ENCODE assay signal across 1 cellular context in genomic region chr16:27549857-27550581, GRCh38.
TF ChIP-seq lines count a peak whose summit lies in the region.

Gene GTF3C1, minus strand, starts transcription at chr16:27549913. Its CDS starts 23 bp downstream, at chr16:27549890.
Gene KATNIP, plus strand, starts transcription at chr16:27550144. Its CDS starts 27 bp downstream, at chr16:27550171.

TF ChIP-seq in GM12878, 131 proteins besides CTCF, POLR2A, EP300 and RAD21 (continued from another document and continues in another):
- TF ChIP-seq, protein P1, sequence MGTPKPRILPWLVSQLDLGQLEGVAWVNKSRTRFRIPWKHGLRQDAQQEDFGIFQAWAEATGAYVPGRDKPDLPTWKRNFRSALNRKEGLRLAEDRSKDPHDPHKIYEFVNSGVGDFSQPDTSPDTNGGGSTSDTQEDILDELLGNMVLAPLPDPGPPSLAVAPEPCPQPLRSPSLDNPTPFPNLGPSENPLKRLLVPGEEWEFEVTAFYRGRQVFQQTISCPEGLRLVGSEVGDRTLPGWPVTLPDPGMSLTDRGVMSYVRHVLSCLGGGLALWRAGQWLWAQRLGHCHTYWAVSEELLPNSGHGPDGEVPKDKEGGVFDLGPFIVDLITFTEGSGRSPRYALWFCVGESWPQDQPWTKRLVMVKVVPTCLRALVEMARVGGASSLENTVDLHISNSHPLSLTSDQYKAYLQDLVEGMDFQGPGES (IDR thresholded peaks at IDR 0.05) = peak; percentile 62; the same call in 1 of the 2 replicates
- TF ChIP-seq PBX3 (IDR thresholded peaks at IDR 0.05; ENCODE audit: insufficient replicate concordance, low read depth, low read length) = no peak
- TF ChIP-seq BCLAF1 (IDR thresholded peaks at IDR 0.05) = no peak
- TF ChIP-seq SMARCA5 (IDR thresholded peaks at IDR 0.05) = no peak
- peak; percentile 66; the same call in 1 of the 2 replicates for TF ChIP-seq SIN3A (IDR thresholded peaks at IDR 0.05; ENCODE audit: low read depth, low read length)
- no peak for TF ChIP-seq IRF4 (IDR thresholded peaks at IDR 0.05; ENCODE audit: low read depth, low read length)
- TF ChIP-seq E2F4 (IDR thresholded peaks at IDR 0.05; ENCODE audit: low read depth, low read length) = no peak
- TF ChIP-seq, protein P2, sequence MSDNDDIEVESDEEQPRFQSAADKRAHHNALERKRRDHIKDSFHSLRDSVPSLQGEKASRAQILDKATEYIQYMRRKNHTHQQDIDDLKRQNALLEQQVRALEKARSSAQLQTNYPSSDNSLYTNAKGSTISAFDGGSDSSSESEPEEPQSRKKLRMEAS (IDR thresholded peaks at IDR 0.05; ENCODE audit: low read depth, low read length) = no peak
- TF ChIP-seq SPI1 (IDR thresholded peaks at IDR 0.05; ENCODE audit: borderline replicate concordance, insufficient read depth, low read depth, low read length) = no peak
- TF ChIP-seq ZNF24 (IDR thresholded peaks at IDR 0.05) = no peak
- TF ChIP-seq RBBP5 (conservative IDR thresholded peaks at IDR 0.05) = no peak
- TF ChIP-seq FOS (IDR thresholded peaks at IDR 0.05; ENCODE audit: borderline replicate concordance, extremely low read depth, insufficient read length) = no peak
- TF ChIP-seq ZNF217 (IDR thresholded peaks at IDR 0.05) = no peak
- peak; percentile 54 for TF ChIP-seq RUNX3 (IDR thresholded peaks at IDR 0.05; ENCODE audit: low read length)
- TF ChIP-seq TAF1 (IDR thresholded peaks at IDR 0.05; ENCODE audit: borderline replicate concordance, low read depth, low read length) = peak; percentile 63
- TF ChIP-seq MEF2A (IDR thresholded peaks at IDR 0.05; ENCODE audit: insufficient read depth, low read depth, low read length) = no peak
- TF ChIP-seq HDGF (IDR thresholded peaks at IDR 0.05) = peak; percentile 70
- TF ChIP-seq SMC3 (IDR thresholded peaks at IDR 0.05; ENCODE audit: borderline replicate concordance, low read length) = no peak
- TF ChIP-seq POLR2AphosphoS2 (IDR thresholded peaks at IDR 0.05; ENCODE audit: low read depth, low read length) = peak; percentile 65; the same call in 1 of the 2 replicates
- TF ChIP-seq ATF2 (IDR thresholded peaks at IDR 0.05; ENCODE audit: low read length) = no peak
- peak; percentile 93 for TF ChIP-seq CREB1 (IDR thresholded peaks at IDR 0.05; ENCODE audit: low read depth)
- TF ChIP-seq ZBTB33 (IDR thresholded peaks at IDR 0.05) = no peak
- peak; percentile 32 for TF ChIP-seq RELA (IDR thresholded peaks at IDR 0.05; ENCODE audit: borderline replicate concordance, partially characterized antibody)
- no peak for TF ChIP-seq NFYA (IDR thresholded peaks at IDR 0.05; ENCODE audit: borderline replicate concordance, low read depth, low read length)
- TF ChIP-seq SP1 (IDR thresholded peaks at IDR 0.05; ENCODE audit: low read depth, low read length) = peak; percentile 84
- peak; percentile 73; the same call in 1 of the 2 replicates for TF ChIP-seq MXI1 (IDR thresholded peaks at IDR 0.05; ENCODE audit: low read depth, low read length)
- TF ChIP-seq NR2C2 (IDR thresholded peaks at IDR 0.05; ENCODE audit: borderline replicate concordance, control insufficient read depth, insufficient read length, low read depth) = no peak
- no peak; the same call in 1 of the 2 replicates for TF ChIP-seq LARP7 (IDR thresholded peaks at IDR 0.05)
- TF ChIP-seq STAT1 (conservative IDR thresholded peaks at IDR 0.05) = 0 out of 2 replicates have a peak, but pooled peaks have one; percentile 28
- no peak for TF ChIP-seq IKZF2 (IDR thresholded peaks at IDR 0.05)
- TF ChIP-seq ZZZ3 (IDR thresholded peaks at IDR 0.05; ENCODE audit: control insufficient read depth, insufficient read length, low read depth) = no peak
- no peak for TF ChIP-seq PAX5 (IDR thresholded peaks at IDR 0.05; ENCODE audit: borderline replicate concordance, low read depth, low read length)
- TF ChIP-seq YBX1 (IDR thresholded peaks at IDR 0.05) = no peak
- TF ChIP-seq, protein P3, sequence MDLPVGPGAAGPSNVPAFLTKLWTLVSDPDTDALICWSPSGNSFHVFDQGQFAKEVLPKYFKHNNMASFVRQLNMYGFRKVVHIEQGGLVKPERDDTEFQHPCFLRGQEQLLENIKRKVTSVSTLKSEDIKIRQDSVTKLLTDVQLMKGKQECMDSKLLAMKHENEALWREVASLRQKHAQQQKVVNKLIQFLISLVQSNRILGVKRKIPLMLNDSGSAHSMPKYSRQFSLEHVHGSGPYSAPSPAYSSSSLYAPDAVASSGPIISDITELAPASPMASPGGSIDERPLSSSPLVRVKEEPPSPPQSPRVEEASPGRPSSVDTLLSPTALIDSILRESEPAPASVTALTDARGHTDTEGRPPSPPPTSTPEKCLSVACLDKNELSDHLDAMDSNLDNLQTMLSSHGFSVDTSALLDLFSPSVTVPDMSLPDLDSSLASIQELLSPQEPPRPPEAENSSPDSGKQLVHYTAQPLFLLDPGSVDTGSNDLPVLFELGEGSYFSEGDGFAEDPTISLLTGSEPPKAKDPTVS (IDR thresholded peaks at IDR 0.05; ENCODE audit: low read depth, low read length) = no peak
- TF ChIP-seq RCOR1 (conservative IDR thresholded peaks at IDR 0.05; ENCODE audit: low read depth, low read length) = no peak
- TF ChIP-seq ZNF207 (IDR thresholded peaks at IDR 0.05; ENCODE audit: borderline replicate concordance) = no peak
- TF ChIP-seq, protein P4, sequence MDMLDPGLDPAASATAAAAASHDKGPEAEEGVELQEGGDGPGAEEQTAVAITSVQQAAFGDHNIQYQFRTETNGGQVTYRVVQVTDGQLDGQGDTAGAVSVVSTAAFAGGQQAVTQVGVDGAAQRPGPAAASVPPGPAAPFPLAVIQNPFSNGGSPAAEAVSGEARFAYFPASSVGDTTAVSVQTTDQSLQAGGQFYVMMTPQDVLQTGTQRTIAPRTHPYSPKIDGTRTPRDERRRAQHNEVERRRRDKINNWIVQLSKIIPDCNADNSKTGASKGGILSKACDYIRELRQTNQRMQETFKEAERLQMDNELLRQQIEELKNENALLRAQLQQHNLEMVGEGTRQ (IDR thresholded peaks at IDR 0.05; ENCODE audit: borderline replicate concordance, low read depth, low read length) = no peak
- TF ChIP-seq, protein P5, sequence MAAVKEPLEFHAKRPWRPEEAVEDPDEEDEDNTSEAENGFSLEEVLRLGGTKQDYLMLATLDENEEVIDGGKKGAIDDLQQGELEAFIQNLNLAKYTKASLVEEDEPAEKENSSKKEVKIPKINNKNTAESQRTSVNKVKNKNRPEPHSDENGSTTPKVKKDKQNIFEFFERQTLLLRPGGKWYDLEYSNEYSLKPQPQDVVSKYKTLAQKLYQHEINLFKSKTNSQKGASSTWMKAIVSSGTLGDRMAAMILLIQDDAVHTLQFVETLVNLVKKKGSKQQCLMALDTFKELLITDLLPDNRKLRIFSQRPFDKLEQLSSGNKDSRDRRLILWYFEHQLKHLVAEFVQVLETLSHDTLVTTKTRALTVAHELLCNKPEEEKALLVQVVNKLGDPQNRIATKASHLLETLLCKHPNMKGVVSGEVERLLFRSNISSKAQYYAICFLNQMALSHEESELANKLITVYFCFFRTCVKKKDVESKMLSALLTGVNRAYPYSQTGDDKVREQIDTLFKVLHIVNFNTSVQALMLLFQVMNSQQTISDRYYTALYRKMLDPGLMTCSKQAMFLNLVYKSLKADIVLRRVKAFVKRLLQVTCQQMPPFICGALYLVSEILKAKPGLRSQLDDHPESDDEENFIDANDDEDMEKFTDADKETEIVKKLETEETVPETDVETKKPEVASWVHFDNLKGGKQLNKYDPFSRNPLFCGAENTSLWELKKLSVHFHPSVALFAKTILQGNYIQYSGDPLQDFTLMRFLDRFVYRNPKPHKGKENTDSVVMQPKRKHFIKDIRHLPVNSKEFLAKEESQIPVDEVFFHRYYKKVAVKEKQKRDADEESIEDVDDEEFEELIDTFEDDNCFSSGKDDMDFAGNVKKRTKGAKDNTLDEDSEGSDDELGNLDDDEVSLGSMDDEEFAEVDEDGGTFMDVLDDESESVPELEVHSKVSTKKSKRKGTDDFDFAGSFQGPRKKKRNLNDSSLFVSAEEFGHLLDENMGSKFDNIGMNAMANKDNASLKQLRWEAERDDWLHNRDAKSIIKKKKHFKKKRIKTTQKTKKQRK (IDR thresholded peaks at IDR 0.05; ENCODE audit: low read depth, low read length) = 0 out of 2 replicates have a peak, but pooled peaks have one; percentile 10
- TF ChIP-seq TCF3 (IDR thresholded peaks at IDR 0.05; ENCODE audit: borderline replicate concordance, insufficient read depth, low read depth, low read length) = no peak
- no peak for TF ChIP-seq NFIC (IDR thresholded peaks at IDR 0.05; ENCODE audit: low read depth, low read length)
- no peak for TF ChIP-seq ZNF274 (IDR thresholded peaks at IDR 0.05; ENCODE audit: insufficient read depth, insufficient read length)
- peak; percentile 93 for TF ChIP-seq YY1 (IDR thresholded peaks at IDR 0.05; ENCODE audit: low read depth, low read length)
- TF ChIP-seq EED (IDR thresholded peaks at IDR 0.05; ENCODE audit: low read depth) = peak; percentile 39; the same call in 1 of the 2 replicates
- TF ChIP-seq KAT2A (conservative IDR thresholded peaks at IDR 0.05; ENCODE audit: control insufficient read depth, low read depth, low read length) = no peak
